8 cellular contexts compared by ENCODE assay signal in the genomic region with DNA sequence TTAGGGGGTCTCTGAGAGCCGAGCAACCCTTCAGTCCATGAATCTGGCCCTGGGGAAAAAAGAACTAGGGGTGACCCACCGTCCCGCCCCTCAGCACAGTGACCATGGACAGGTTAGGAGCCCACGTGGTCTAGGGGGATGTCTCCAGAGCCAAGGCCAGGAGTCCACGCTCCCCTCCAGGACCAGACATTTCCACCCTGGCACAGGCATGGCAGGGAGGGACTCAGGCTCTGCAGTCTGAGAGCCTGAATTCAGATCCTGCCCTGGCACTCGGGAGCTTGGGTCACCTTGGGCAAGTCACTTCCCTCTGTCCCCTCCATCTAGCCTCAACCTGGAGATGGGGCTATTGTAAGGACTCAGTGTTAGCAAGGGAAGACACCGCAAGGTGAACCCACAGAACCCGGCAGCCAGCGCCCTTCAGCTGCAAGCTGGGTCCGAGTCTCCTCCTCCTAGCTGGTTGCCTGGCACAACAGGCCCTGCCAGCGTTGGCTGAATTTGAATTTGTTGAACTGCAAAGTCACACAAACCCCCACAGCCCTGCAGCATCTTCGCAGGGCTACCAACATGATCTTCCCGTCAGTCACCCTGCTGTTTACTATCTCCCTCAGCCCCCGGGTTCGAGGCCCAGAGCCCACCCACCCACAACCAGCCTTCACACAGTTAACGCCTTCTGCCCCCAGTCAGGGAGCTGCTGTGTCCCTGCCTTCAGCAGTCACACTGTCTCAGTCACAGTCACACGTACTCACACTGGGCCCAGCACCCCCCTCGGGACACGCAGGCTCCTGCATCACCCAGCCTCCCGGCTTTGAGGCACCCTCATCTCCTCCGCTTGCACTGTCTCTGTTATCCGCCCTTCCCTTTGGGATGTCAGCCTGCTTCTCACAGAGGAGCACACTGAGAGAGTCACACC. TPM values are rescaled to one million over a fixed set of nuclear protein-coding genes. Genes with fewer than 3 reads are reported as not detected.
A peak's percentile ranks its signal among the peaks of the same experiment; 100 is the strongest.
DNase-seq lines count a peak whose midpoint lies in the region; ATAC-seq and TF ChIP-seq lines count a peak whose summit lies in the region.
"Had no signal": no experiment of that assay in that cellular context is flagged by ENCODE, and none has a peak within 500 bp of the region (broad histone marks: within the 10 kb centered on the region; RNA-seq: fewer than 3 reads in every experiment).

No MANE protein-coding gene starts in this region.

- H3K4me3 Mint-ChIP-seq in activated naive CD8-positive, alpha-beta T cell = peak overlapping the region; percentile 73
- H3K4me3 Mint-ChIP-seq in immature natural killer cell = peak overlapping the region in 4 of 5 donors; percentile 39 to 79 (median 66)
- peak overlapping the region; percentile 40 for H3K4me3 Mint-ChIP-seq in stimulated activated memory B cell treated with anti-CD40 and anti-IgM and Interleukin-4, amounts not matched to agents 10 μg/mL and 1 μg/mL and 100 μg/mL, for 72 hours

- no peaks in the 10 kb centered on the region for H3K36me3 ChIP-seq in left lung

- peaks cover 3% of the 10 kb centered on the region for H3K36me3 Mint-ChIP-seq in activated naive CD8-positive, alpha-beta T cell
- no peaks in the 10 kb centered on the region for H3K36me3 Mint-ChIP-seq in immature natural killer cell
- no peaks in the 10 kb centered on the region for H3K36me3 Mint-ChIP-seq in stimulated activated memory B cell treated with anti-CD40 and anti-IgM and Interleukin-4, amounts not matched to agents 10 μg/mL and 1 μg/mL and 100 μg/mL, for 72 hours

- DNase-seq in HT-29 (ENCODE audit: low spot score) (peak; percentile 11), immature natural killer cell (no peak), left lung (no peak)
- DNase-seq: NCI-H1092 treated with DMSO at 0.1 percent for 48 hours had no signal

- peaks cover 4 to 67% of the 10 kb centered on the region in 2 donors for H3K4me1 ChIP-seq in left lung

- no peaks in the 10 kb centered on the region for H3K9me3 ChIP-seq in left lung

- peaks cover 38 to 87% of the 10 kb centered on the region in 2 donors for H3K27me3 ChIP-seq in left lung

- ATAC-seq in stimulated activated memory B cell treated with anti-CD40 and anti-IgM and Interleukin-4, amounts not matched to agents 10 μg/mL and 1 μg/mL and 100 μg/mL, for 72 hours = no peak
- ATAC-seq in left lung (no peak), GM18873 (IDR thresholded peaks at IDR 0.05; ENCODE audit: low FRiP score, unreplicated experiment) (no peak), HG02885 (IDR thresholded peaks at IDR 0.05; ENCODE audit: poor library complexity, unreplicated experiment) (no peak)

- no peaks in the 10 kb centered on the region for H3K9me3 Mint-ChIP-seq in activated naive CD8-positive, alpha-beta T cell (ENCODE audit: low read depth)
- no peaks in the 10 kb centered on the region for H3K9me3 Mint-ChIP-seq in immature natural killer cell
- no peaks in the 10 kb centered on the region for H3K9me3 Mint-ChIP-seq in stimulated activated memory B cell treated with anti-CD40 and anti-IgM and Interleukin-4, amounts not matched to agents 10 μg/mL and 1 μg/mL and 100 μg/mL, for 72 hours

- H3K27me3 Mint-ChIP-seq in activated naive CD8-positive, alpha-beta T cell = peaks cover 6% of the 10 kb centered on the region
- H3K27me3 Mint-ChIP-seq in immature natural killer cell (ENCODE audit: low read depth in 3 of 3) = peaks cover 23 to 34% (median 32%) of the 10 kb centered on the region in 3 donors
- H3K27me3 Mint-ChIP-seq in stimulated activated memory B cell treated with anti-CD40 and anti-IgM and Interleukin-4, amounts not matched to agents 10 μg/mL and 1 μg/mL and 100 μg/mL, for 72 hours = peaks cover 93% of the 10 kb centered on the region

- no peak overlapping the region for H3K27ac ChIP-seq in left lung

- H3K27ac Mint-ChIP-seq in activated naive CD8-positive, alpha-beta T cell = no peak overlapping the region
- H3K27ac Mint-ChIP-seq in immature natural killer cell = peak overlapping the region in 1 of 6 donors; percentile 49
- no peak overlapping the region for H3K27ac Mint-ChIP-seq in stimulated activated memory B cell treated with anti-CD40 and anti-IgM and Interleukin-4, amounts not matched to agents 10 μg/mL and 1 μg/mL and 100 μg/mL, for 72 hours

- peak overlapping the region in 1 of 2 donors; percentile 54 for H3K4me3 ChIP-seq in left lung

- no peak for TF ChIP-seq CTCF in left lung (IDR thresholded peaks at IDR 0.05)

- H3K4me1 Mint-ChIP-seq in activated naive CD8-positive, alpha-beta T cell (ENCODE audit: low read depth) = peaks cover 22% of the 10 kb centered on the region
- peaks cover 35% of the 10 kb centered on the region in 2 donors for H3K4me1 Mint-ChIP-seq in immature natural killer cell
- peaks cover 60% of the 10 kb centered on the region for H3K4me1 Mint-ChIP-seq in stimulated activated memory B cell treated with anti-CD40 and anti-IgM and Interleukin-4, amounts not matched to agents 10 μg/mL and 1 μg/mL and 100 μg/mL, for 72 hours

- intact Hi-C loops in left lung (cut with DNase I) = loop anchor here in 1 of 2 donors (10.0 kb wide), 1 partner anchor 59 kb away; no protein-coding TSS in a partner anchor

RNA-seq across cellular contexts. Expression of a gene that starts 0.6 kb away (rescaled TPM):
- 12.4 and 16.6 TPM in 2 replicates for total RNA-seq in HT-29 (2014; rRNA removed; shearing (Covaris generic))
- polyA plus RNA-seq in immature natural killer cell = under 1 TPM in 2 of 3 donors, not detected in 1; 0.58 to 0.61 TPM
- total RNA-seq in left lung = 10 to 100 TPM; 21.9 to 28.2 TPM
